23 cellular contexts compared by ENCODE assay signal in the genomic region with DNA sequence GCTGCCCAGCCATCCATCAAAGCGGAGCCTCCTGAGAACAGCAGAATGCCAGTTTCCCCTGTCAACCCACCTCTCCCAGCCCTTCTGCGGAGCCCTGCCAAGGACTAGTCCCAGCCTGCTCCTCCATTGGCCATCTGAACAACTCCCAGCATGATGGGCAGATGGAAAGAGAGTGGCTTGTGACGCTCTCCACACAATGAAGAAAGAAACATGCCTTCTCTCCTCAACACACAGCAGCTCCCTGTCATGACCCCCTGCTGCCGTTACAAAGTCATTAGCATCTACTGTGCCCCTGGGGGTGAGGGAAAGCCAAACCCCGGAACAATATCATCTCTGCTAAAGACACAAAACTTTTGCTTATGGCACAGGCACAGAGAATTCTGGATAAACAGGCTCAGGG. TPM values are rescaled to one million over a fixed set of nuclear protein-coding genes. Genes with fewer than 3 reads are reported as not detected.
"Had no signal": no experiment of that assay in that cellular context is flagged by ENCODE, and none has a peak within 500 bp of the region (broad histone marks: within the 10 kb centered on the region; RNA-seq: fewer than 3 reads in every experiment).

No MANE protein-coding gene starts in this region.

- H3K4me2 ChIP-seq: neural progenitor cell had no signal

- H3K9me3 ChIP-seq: esophagus muscularis mucosa, gastrocnemius medialis, heart right ventricle, left ventricle myocardium inferior, lower lobe of right lung, prostate gland, sigmoid colon, tibial artery, upper lobe of right lung had no signal

- H3K27ac ChIP-seq: epithelial cell of prostate, esophagus muscularis mucosa, gastrocnemius medialis, heart right ventricle, left ventricle myocardium inferior, lower lobe of right lung, neural progenitor cell, parathyroid adenoma, prostate gland, sigmoid colon, skin epidermis, tibial artery, upper lobe of right lung had no signal

- H3K4me3 Mint-ChIP-seq: immature natural killer cell; memory B cell; natural killer cell treated with Interleukin-12 subunit alpha and Interleukin-12 subunit beta and Interleukin-15 and Interleukin-18, amount 100 ng/mL, for 72 hours; neural progenitor cell; stimulated activated naive B cell treated with anti-CD40 and anti-IgM and Interleukin-4, amounts not matched to agents 10 μg/mL and 1 μg/mL and 100 μg/mL, for 72 hours had no signal

- DNase-seq: effector memory CD4-positive, alpha-beta T cell; gastrocnemius medialis; heart right ventricle; hypothalamus; immature natural killer cell; left ventricle myocardium inferior; lower lobe of right lung; midbrain; occipital lobe; sigmoid colon; stimulated activated CD4-positive, alpha-beta T cell treated with anti-CD3 and anti-CD28 coated beads, Interleukin-2, amount 100 ng/mL, for 24 hours; stimulated activated CD4-positive, alpha-beta T cell treated with anti-CD3 and anti-CD28 coated beads, Interleukin-4, amount 100 ng/mL, for 4 hours; stimulated activated naive B cell treated with anti-CD40 and anti-IgM and Interleukin-4, amounts not matched to agents 10 μg/mL and 1 μg/mL and 100 μg/mL, for 72 hours; tibial artery; upper lobe of right lung had no signal

- H2AFZ ChIP-seq: neural progenitor cell, parathyroid adenoma had no signal

- H3K9me3 Mint-ChIP-seq: immature natural killer cell; memory B cell; natural killer cell treated with Interleukin-12 subunit alpha and Interleukin-12 subunit beta and Interleukin-15 and Interleukin-18, amount 100 ng/mL, for 72 hours; neural progenitor cell; stimulated activated naive B cell treated with anti-CD40 and anti-IgM and Interleukin-4, amounts not matched to agents 10 μg/mL and 1 μg/mL and 100 μg/mL, for 72 hours had no signal

- H3K4me1 Mint-ChIP-seq: immature natural killer cell; memory B cell; stimulated activated naive B cell treated with anti-CD40 and anti-IgM and Interleukin-4, amounts not matched to agents 10 μg/mL and 1 μg/mL and 100 μg/mL, for 72 hours had no signal

- H3K4me1 ChIP-seq: gastrocnemius medialis, parathyroid adenoma, prostate gland, sigmoid colon, tibial artery had no signal

- ATAC-seq: gastrocnemius medialis; heart right ventricle; lower lobe of right lung; natural killer cell treated with Interleukin-12 subunit alpha and Interleukin-12 subunit beta and Interleukin-15 and Interleukin-18, amount 100 ng/mL, for 72 hours; stimulated activated naive B cell treated with anti-CD40 and anti-IgM and Interleukin-4, amounts not matched to agents 10 μg/mL and 1 μg/mL and 100 μg/mL, for 72 hours; upper lobe of right lung had no signal

- H3K36me3 Mint-ChIP-seq: immature natural killer cell; memory B cell; natural killer cell treated with Interleukin-12 subunit alpha and Interleukin-12 subunit beta and Interleukin-15 and Interleukin-18, amount 100 ng/mL, for 72 hours; neural progenitor cell; stimulated activated naive B cell treated with anti-CD40 and anti-IgM and Interleukin-4, amounts not matched to agents 10 μg/mL and 1 μg/mL and 100 μg/mL, for 72 hours had no signal

- H3K27me3 ChIP-seq: gastrocnemius medialis, heart right ventricle, neural progenitor cell, sigmoid colon, tibial artery, upper lobe of right lung had no signal

- H3K36me3 ChIP-seq: esophagus muscularis mucosa, gastrocnemius medialis, heart right ventricle, left ventricle myocardium inferior, lower lobe of right lung, neural progenitor cell, prostate gland, sigmoid colon, tibial artery, upper lobe of right lung had no signal

- H3K79me2 ChIP-seq: parathyroid adenoma had no signal

- H3K4me3 ChIP-seq: esophagus muscularis mucosa, gastrocnemius medialis, heart right ventricle, left ventricle myocardium inferior, lower lobe of right lung, neural progenitor cell, prostate gland, sigmoid colon, skin epidermis, tibial artery, upper lobe of right lung had no signal

- H3K27ac Mint-ChIP-seq: immature natural killer cell; memory B cell; natural killer cell treated with Interleukin-12 subunit alpha and Interleukin-12 subunit beta and Interleukin-15 and Interleukin-18, amount 100 ng/mL, for 72 hours; neural progenitor cell; stimulated activated naive B cell treated with anti-CD40 and anti-IgM and Interleukin-4, amounts not matched to agents 10 μg/mL and 1 μg/mL and 100 μg/mL, for 72 hours had no signal

RNA-seq across cellular contexts. Expression of gene MECOM, which starts 33.6 kb away (rescaled TPM):
- total RNA-seq: natural killer cell treated with Interleukin-12 subunit alpha and Interleukin-12 subunit beta and Interleukin-15 and Interleukin-18, amount 100 ng/mL, for 72 hours had no signal
